19 cellular contexts compared by ENCODE assay signal in the genomic region with DNA sequence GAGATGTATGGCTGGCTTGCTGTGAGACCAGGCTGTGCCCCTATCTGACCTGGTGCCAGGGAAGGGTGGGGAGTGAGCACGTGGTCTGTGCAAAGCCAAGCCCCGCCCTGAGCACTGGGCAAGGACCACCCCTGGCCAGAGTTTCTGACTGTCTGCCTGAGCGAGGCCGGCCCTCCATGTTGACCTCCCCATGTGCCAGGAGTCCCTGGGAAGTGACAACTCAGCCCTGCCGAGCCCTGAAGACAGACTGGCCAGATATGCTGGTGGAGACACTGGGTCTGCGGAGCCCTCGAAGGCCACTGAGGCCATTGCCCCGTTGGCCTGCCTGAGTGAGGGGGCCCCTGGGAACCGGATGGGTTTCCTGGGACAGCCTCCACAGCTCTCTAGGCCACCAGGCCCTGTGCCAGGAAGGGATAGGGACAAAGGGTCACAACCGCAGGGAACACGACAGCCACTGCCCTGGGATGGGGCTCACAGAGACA. TPM values are rescaled to one million over a fixed set of nuclear protein-coding genes. Genes with fewer than 3 reads are reported as not detected.
A peak's percentile ranks its signal among the peaks of the same experiment; 100 is the strongest.
DNase-seq lines count a peak whose midpoint lies in the region; ATAC-seq and TF ChIP-seq lines count a peak whose summit lies in the region.
"Had no signal": no experiment of that assay in that cellular context is flagged by ENCODE, and none has a peak within 500 bp of the region (broad histone marks: within the 10 kb centered on the region; RNA-seq: fewer than 3 reads in every experiment).

No MANE protein-coding gene starts in this region.

- no peak overlapping the region for H3K27ac Mint-ChIP-seq in natural killer cell treated with Interleukin-12 subunit alpha and Interleukin-12 subunit beta and Interleukin-15 and Interleukin-18, amount 100 ng/mL, for 72 hours
- H3K27ac Mint-ChIP-seq: activated naive CD4-positive, alpha-beta T cell treated with anti-CD3 and anti-CD28 coated beads, Interleukin-2, amount 50 U/mL, for 24 hours; CD4-positive, alpha-beta memory T cell; neural progenitor cell; T-cell had no signal

- peaks cover 0 to 6% (median 3%) of the 10 kb centered on the region in 4 donors for H3K4me1 ChIP-seq in liver (ENCODE audit: control insufficient read depth in 4 of 4, insufficient read depth in 4 of 4, low read length in 3 of 4)

- ATAC-seq in Right ventricle myocardium inferior (peak; percentile 29), HG03439 (IDR thresholded peaks at IDR 0.05; ENCODE audit: unreplicated experiment) (no peak)
- ATAC-seq in natural killer cell treated with Interleukin-12 subunit alpha and Interleukin-12 subunit beta and Interleukin-15 and Interleukin-18, amount 100 ng/mL, for 72 hours, result no peak
- ATAC-seq: HCT116; stimulated activated naive CD8-positive, alpha-beta T cell treated with anti-CD3 and anti-CD28 coated beads, Interleukin-15, Interleukin-2, amounts not matched to agents 100 U/mL and 50 U/mL, for 24 hours; T-cell had no signal

- no peaks in the 10 kb centered on the region for H3K27me3 Mint-ChIP-seq in natural killer cell treated with Interleukin-12 subunit alpha and Interleukin-12 subunit beta and Interleukin-15 and Interleukin-18, amount 100 ng/mL, for 72 hours
- H3K27me3 Mint-ChIP-seq: activated naive CD4-positive, alpha-beta T cell treated with anti-CD3 and anti-CD28 coated beads, Interleukin-2, amount 50 U/mL, for 24 hours; CD4-positive, alpha-beta memory T cell; T-cell had no signal

- H3K4me3 ChIP-seq in liver (ENCODE audit: low read depth in 1 of 3, low read length in 3 of 3), result no peak overlapping the region
- H3K4me3 ChIP-seq: neural progenitor cell had no signal

- peak overlapping the region; percentile 17 to 59 for H3K27ac ChIP-seq in liver (ENCODE audit: low read depth in 1 of 2, low read length in 2 of 2)
- H3K27ac ChIP-seq: 22Rv1, epithelial cell of prostate, neural progenitor cell had no signal

- no peaks in the 10 kb centered on the region for H3K9me3 Mint-ChIP-seq in natural killer cell treated with Interleukin-12 subunit alpha and Interleukin-12 subunit beta and Interleukin-15 and Interleukin-18, amount 100 ng/mL, for 72 hours
- H3K9me3 Mint-ChIP-seq: activated naive CD4-positive, alpha-beta T cell treated with anti-CD3 and anti-CD28 coated beads, Interleukin-2, amount 50 U/mL, for 24 hours; CD4-positive, alpha-beta memory T cell; T-cell had no signal

- H3K27me3 ChIP-seq in liver (ENCODE audit: control insufficient read depth in 4 of 4, insufficient read depth in 4 of 4, low read length in 3 of 4), result no peaks in the 10 kb centered on the region
- H3K27me3 ChIP-seq: neural progenitor cell had no signal

- no peak overlapping the region for H3K4me3 Mint-ChIP-seq in natural killer cell treated with Interleukin-12 subunit alpha and Interleukin-12 subunit beta and Interleukin-15 and Interleukin-18, amount 100 ng/mL, for 72 hours
- H3K4me3 Mint-ChIP-seq: activated naive CD4-positive, alpha-beta T cell treated with anti-CD3 and anti-CD28 coated beads, Interleukin-2, amount 50 U/mL, for 24 hours; CD4-positive, alpha-beta memory T cell; neural progenitor cell; T-cell had no signal

- TF ChIP-seq CTCF in liver (IDR thresholded peaks at IDR 0.05; ENCODE audit: low read depth, low read length, missing input control), result no peak

- no peaks in the 10 kb centered on the region for H3K36me3 Mint-ChIP-seq in natural killer cell treated with Interleukin-12 subunit alpha and Interleukin-12 subunit beta and Interleukin-15 and Interleukin-18, amount 100 ng/mL, for 72 hours
- H3K36me3 Mint-ChIP-seq: activated naive CD4-positive, alpha-beta T cell treated with anti-CD3 and anti-CD28 coated beads, Interleukin-2, amount 50 U/mL, for 24 hours; CD4-positive, alpha-beta memory T cell; T-cell had no signal

- no peak for DNase-seq in Right ventricle myocardium inferior (ENCODE audit: missing footprints)
- no peak for DNase-seq in cardiac septum (ENCODE audit: low spot score)
- no peak for DNase-seq in D341Med (ENCODE audit: low spot score)
- DNase-seq in natural killer cell treated with Interleukin-12 subunit alpha and Interleukin-12 subunit beta and Interleukin-15 and Interleukin-18, amount 100 ng/mL, for 72 hours (ENCODE audit: low spot score), result no peak
- DNase-seq: activated CD4-positive, CD25-positive, alpha-beta regulatory T cell treated with anti-CD3 and anti-CD28 coated beads, Interleukin-2, amount 50 U/mL, for 72 hours; CD4-positive, alpha-beta memory T cell; central memory CD4-positive, alpha-beta T cell; NCI-H1930; NCI-H526; stimulated activated naive CD8-positive, alpha-beta T cell treated with anti-CD3 and anti-CD28 coated beads, Interleukin-15, Interleukin-2, amounts not matched to agents 100 U/mL and 50 U/mL, for 24 hours; T-cell had no signal

- H3K9ac ChIP-seq in liver (ENCODE audit: low read depth in 1 of 2, low read length in 2 of 2), result no peak overlapping the region
- H3K9ac ChIP-seq: neural progenitor cell had no signal

- WGBS in liver, result 54% methylated on average over 11 of the region's 11 CpGs

- no peaks in the 10 kb centered on the region for H3K9me3 ChIP-seq in liver (ENCODE audit: control insufficient read depth in 4 of 4, low read length in 3 of 4)

- TF ChIP-seq RAD21 in liver (IDR thresholded peaks at IDR 0.05), result no peak

- intact Hi-C loops in Right ventricle myocardium inferior (cut with DNase I), result no loop called here
- intact Hi-C loops in cardiac septum (cut with DNase I), result no loop called here

- H3K4me1 Mint-ChIP-seq in natural killer cell treated with Interleukin-12 subunit alpha and Interleukin-12 subunit beta and Interleukin-15 and Interleukin-18, amount 100 ng/mL, for 72 hours (ENCODE audit: low read depth in 2 of 2), result no peaks in the 10 kb centered on the region
- H3K4me1 Mint-ChIP-seq: activated naive CD4-positive, alpha-beta T cell treated with anti-CD3 and anti-CD28 coated beads, Interleukin-2, amount 50 U/mL, for 24 hours; CD4-positive, alpha-beta memory T cell; T-cell had no signal

- no peaks in the 10 kb centered on the region for H3K36me3 ChIP-seq in liver (ENCODE audit: control insufficient read depth in 4 of 4, insufficient read depth in 3 of 4, low read depth in 1 of 4, low read length in 3 of 4)
- H3K36me3 ChIP-seq: neural progenitor cell had no signal

TF ChIP-seq in liver, 16 proteins besides CTCF, POLR2A, EP300 and RAD21 (continues in another document):
- TF ChIP-seq, protein P1, sequence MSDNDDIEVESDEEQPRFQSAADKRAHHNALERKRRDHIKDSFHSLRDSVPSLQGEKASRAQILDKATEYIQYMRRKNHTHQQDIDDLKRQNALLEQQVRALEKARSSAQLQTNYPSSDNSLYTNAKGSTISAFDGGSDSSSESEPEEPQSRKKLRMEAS (IDR thresholded peaks at IDR 0.05), result no peak
- TF ChIP-seq ZBTB33 (IDR thresholded peaks at IDR 0.05) (no peak), HNF4A (conservative IDR thresholded peaks at IDR 0.05) (no peak)

RNA-seq across cellular contexts. Expression of gene BGN, which starts 7.1 kb away (rescaled TPM):
- total RNA-seq in Right ventricle myocardium inferior (42.2 TPM), cardiac septum (175 TPM), liver (10 to 100 TPM; 11.7 to 30.7 TPM)
- 100 to 1,000 TPM in 1 of 2 donors, 10 to 100 TPM in 1; 58.8 to 131 TPM for polyA plus RNA-seq in liver
- not detected for total RNA-seq in natural killer cell treated with Interleukin-12 subunit alpha and Interleukin-12 subunit beta and Interleukin-15 and Interleukin-18, amount 100 ng/mL, for 72 hours
- total RNA-seq: CD4-positive, alpha-beta memory T cell had no signal
- polyA plus RNA-seq: CD4-positive, alpha-beta memory T cell had no signal

RNA-seq across cellular contexts. Expression of gene HAUS7, which starts 17.3 kb away (rescaled TPM):
- 18.5 TPM for total RNA-seq in Right ventricle myocardium inferior
- total RNA-seq in cardiac septum, result 13.4 TPM
- total RNA-seq in liver, result 1 to 10 TPM; 7.0 to 7.2 TPM
- polyA plus RNA-seq in liver, result 1 to 10 TPM; 8.4 to 8.9 TPM
- total RNA-seq in natural killer cell treated with Interleukin-12 subunit alpha and Interleukin-12 subunit beta and Interleukin-15 and Interleukin-18, amount 100 ng/mL, for 72 hours, result 10 to 100 TPM; 39.0 to 70.6 TPM

RNA-seq across cellular contexts. Expression of gene ATP2B3, which starts 29.8 kb away (rescaled TPM):
- total RNA-seq in Right ventricle myocardium inferior, result not detected
- 0.16 TPM for total RNA-seq in cardiac septum
- total RNA-seq in liver, result not detected
- not detected for polyA plus RNA-seq in liver
- not detected for total RNA-seq in natural killer cell treated with Interleukin-12 subunit alpha and Interleukin-12 subunit beta and Interleukin-15 and Interleukin-18, amount 100 ng/mL, for 72 hours
- total RNA-seq: CD4-positive, alpha-beta memory T cell; lung microvascular endothelial cell had no signal

RNA-seq across cellular contexts. Expression of gene TREX2, which starts 41.8 kb away (rescaled TPM):
- total RNA-seq in Right ventricle myocardium inferior (not detected), cardiac septum (0.19 TPM), liver (1 to 10 TPM; 1.2 to 1.3 TPM)
- under 1 TPM in 1 of 2 donors, not detected in 1; 0.13 TPM for polyA plus RNA-seq in liver
- 1 to 10 TPM; 1.4 to 4.5 TPM for total RNA-seq in natural killer cell treated with Interleukin-12 subunit alpha and Interleukin-12 subunit beta and Interleukin-15 and Interleukin-18, amount 100 ng/mL, for 72 hours

Comparison
In these comparisons a context has a peak if more than half of its experiments do, and no peak if none do; other contexts are left out.
1. RNA of gene BGN, which starts 7.1 kb away (total RNA-seq): 175 TPM in cardiac septum (single experiment), 42.2 TPM in Right ventricle myocardium inferior (single experiment) and 11.7 to 30.7 TPM in liver; not detected in natural killer cell treated with Interleukin-12 subunit alpha and Interleukin-12 subunit beta and Interleukin-15 and Interleukin-18, amount 100 ng/mL, for 72 hours; every median in the first group is over 10 times any median in the second.